ENCODE assay signal across 1 cellular context in the genomic region with DNA sequence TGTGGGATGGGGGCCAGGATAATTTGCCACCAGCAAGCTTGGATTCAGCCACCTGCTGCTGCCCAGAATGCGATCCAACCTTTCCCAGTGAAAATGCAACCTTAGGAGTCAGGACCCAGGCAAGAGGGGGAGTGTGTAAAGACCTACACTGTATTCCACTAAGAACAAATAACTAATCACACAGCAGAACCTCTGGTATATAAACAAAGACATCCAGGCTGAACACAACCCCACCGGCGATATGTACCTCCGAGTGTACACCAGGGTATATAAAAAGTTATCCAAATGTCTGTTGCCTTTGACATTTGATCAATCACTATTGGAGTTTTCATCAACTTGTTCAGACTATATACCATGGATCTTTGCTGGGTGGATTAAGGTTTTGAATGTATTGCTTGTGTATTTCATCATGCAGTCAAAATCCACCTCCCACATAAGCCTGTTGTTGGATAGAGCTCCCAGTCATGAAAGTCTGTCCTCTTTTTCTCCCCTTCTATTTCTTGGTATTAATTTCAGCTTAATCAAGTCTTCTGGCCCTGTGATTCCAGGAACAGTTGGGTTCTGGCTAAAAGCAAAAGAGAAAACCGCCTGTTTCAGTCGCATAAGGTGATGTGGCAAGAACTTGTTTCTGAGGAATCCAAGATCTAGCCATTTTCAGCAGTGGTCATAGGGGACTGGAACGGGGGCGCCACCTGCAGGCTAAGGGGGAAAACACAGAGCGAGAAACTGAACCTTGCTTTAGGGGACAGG.
TF ChIP-seq lines count a peak whose summit lies in the region.

No MANE protein-coding gene starts in this region.

TF ChIP-seq in H1, 55 proteins besides CTCF, POLR2A, EP300 and RAD21 (continued from another document):
- TF ChIP-seq, protein P1, sequence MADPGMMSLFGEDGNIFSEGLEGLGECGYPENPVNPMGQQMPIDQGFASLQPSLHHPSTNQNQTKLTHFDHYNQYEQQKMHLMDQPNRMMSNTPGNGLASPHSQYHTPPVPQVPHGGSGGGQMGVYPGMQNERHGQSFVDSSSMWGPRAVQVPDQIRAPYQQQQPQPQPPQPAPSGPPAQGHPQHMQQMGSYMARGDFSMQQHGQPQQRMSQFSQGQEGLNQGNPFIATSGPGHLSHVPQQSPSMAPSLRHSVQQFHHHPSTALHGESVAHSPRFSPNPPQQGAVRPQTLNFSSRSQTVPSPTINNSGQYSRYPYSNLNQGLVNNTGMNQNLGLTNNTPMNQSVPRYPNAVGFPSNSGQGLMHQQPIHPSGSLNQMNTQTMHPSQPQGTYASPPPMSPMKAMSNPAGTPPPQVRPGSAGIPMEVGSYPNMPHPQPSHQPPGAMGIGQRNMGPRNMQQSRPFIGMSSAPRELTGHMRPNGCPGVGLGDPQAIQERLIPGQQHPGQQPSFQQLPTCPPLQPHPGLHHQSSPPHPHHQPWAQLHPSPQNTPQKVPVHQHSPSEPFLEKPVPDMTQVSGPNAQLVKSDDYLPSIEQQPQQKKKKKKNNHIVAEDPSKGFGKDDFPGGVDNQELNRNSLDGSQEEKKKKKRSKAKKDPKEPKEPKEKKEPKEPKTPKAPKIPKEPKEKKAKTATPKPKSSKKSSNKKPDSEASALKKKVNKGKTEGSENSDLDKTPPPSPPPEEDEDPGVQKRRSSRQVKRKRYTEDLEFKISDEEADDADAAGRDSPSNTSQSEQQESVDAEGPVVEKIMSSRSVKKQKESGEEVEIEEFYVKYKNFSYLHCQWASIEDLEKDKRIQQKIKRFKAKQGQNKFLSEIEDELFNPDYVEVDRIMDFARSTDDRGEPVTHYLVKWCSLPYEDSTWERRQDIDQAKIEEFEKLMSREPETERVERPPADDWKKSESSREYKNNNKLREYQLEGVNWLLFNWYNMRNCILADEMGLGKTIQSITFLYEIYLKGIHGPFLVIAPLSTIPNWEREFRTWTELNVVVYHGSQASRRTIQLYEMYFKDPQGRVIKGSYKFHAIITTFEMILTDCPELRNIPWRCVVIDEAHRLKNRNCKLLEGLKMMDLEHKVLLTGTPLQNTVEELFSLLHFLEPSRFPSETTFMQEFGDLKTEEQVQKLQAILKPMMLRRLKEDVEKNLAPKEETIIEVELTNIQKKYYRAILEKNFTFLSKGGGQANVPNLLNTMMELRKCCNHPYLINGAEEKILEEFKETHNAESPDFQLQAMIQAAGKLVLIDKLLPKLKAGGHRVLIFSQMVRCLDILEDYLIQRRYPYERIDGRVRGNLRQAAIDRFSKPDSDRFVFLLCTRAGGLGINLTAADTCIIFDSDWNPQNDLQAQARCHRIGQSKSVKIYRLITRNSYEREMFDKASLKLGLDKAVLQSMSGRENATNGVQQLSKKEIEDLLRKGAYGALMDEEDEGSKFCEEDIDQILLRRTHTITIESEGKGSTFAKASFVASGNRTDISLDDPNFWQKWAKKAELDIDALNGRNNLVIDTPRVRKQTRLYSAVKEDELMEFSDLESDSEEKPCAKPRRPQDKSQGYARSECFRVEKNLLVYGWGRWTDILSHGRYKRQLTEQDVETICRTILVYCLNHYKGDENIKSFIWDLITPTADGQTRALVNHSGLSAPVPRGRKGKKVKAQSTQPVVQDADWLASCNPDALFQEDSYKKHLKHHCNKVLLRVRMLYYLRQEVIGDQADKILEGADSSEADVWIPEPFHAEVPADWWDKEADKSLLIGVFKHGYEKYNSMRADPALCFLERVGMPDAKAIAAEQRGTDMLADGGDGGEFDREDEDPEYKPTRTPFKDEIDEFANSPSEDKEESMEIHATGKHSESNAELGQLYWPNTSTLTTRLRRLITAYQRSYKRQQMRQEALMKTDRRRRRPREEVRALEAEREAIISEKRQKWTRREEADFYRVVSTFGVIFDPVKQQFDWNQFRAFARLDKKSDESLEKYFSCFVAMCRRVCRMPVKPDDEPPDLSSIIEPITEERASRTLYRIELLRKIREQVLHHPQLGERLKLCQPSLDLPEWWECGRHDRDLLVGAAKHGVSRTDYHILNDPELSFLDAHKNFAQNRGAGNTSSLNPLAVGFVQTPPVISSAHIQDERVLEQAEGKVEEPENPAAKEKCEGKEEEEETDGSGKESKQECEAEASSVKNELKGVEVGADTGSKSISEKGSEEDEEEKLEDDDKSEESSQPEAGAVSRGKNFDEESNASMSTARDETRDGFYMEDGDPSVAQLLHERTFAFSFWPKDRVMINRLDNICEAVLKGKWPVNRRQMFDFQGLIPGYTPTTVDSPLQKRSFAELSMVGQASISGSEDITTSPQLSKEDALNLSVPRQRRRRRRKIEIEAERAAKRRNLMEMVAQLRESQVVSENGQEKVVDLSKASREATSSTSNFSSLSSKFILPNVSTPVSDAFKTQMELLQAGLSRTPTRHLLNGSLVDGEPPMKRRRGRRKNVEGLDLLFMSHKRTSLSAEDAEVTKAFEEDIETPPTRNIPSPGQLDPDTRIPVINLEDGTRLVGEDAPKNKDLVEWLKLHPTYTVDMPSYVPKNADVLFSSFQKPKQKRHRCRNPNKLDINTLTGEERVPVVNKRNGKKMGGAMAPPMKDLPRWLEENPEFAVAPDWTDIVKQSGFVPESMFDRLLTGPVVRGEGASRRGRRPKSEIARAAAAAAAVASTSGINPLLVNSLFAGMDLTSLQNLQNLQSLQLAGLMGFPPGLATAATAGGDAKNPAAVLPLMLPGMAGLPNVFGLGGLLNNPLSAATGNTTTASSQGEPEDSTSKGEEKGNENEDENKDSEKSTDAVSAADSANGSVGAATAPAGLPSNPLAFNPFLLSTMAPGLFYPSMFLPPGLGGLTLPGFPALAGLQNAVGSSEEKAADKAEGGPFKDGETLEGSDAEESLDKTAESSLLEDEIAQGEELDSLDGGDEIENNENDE (IDR thresholded peaks at IDR 0.05; ENCODE audit: insufficient replicate concordance, low read length): no peak
- TF ChIP-seq CEBPB (IDR thresholded peaks at IDR 0.05; ENCODE audit: low read depth, low read length) (peak; percentile 71; the same call in 1 of the 2 replicates), YY1 (IDR thresholded peaks at IDR 0.05; ENCODE audit: low read depth, low read length) (peak; percentile 58; the same call in 1 of the 2 replicates), CREB1 (IDR thresholded peaks at IDR 0.05) (0 out of 2 replicates have a peak, but pooled peaks have one; percentile 12), EGR1 (IDR thresholded peaks at IDR 0.05; ENCODE audit: borderline replicate concordance, low read depth, low read length) (no peak), TEAD4 (IDR thresholded peaks at IDR 0.05; ENCODE audit: low read depth, low read length) (peak; percentile 16; the same call in 1 of the 2 replicates), TAF1 (IDR thresholded peaks at IDR 0.05; ENCODE audit: low read depth, low read length) (no peak)
